ENCODE assay signal across 10 cellular contexts in the genomic region with DNA sequence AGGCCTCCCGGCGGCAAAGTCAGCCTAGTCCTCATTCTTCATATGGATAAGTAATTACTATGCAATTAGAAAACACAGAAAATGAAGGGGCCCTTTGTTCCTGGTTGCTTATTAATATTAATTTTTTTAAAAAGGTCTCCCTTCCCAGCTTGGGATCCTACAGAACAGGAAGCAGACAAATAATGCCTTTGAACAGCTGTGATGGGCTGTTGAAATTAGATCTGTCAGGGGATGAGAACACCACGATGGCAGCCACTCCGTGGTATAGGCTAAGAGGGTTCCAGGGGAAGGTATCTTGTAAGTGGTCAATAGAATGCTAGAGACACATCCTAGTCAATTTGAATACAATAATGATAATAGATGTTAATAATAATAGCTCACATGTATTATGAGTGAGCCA.
DNase-seq lines count a peak whose midpoint lies in the region; ATAC-seq and TF ChIP-seq lines count a peak whose summit lies in the region.
"Had no signal": no experiment of that assay in that cellular context is flagged by ENCODE, and none has a peak within 500 bp of the region (broad histone marks: within the 10 kb centered on the region; RNA-seq: fewer than 3 reads in every experiment).

No MANE protein-coding gene starts in this region.

- DNase-seq in LHCN-M2 (ENCODE audit: low read depth) (peak; percentile 70), NCI-H526 treated with DMSO at 0.1 percent for 48 hours (lab: John Stamatoyannopoulos, UW) (peak; percentile 99), esophagus muscularis mucosa (ENCODE audit: extremely low spot score) (no peak), stomach (no peak)
- no peak for DNase-seq in activated naive CD8-positive, alpha-beta T cell treated with anti-CD3 and anti-CD28 coated beads for 36 hours
- DNase-seq: activated naive CD4-positive, alpha-beta T cell had no signal

- no peak for TF ChIP-seq CTCF in esophagus muscularis mucosa (IDR thresholded peaks at IDR 0.05)
- TF ChIP-seq CTCF in stomach (IDR thresholded peaks at IDR 0.05) = no peak

- H3K4me1 ChIP-seq in esophagus muscularis mucosa (peaks cover 31 to 53% (median 50%) of the 10 kb centered on the region in 4 donors), stomach (peaks cover 7 to 37% (median 24%) of the 10 kb centered on the region in 4 donors)

- H3K9me3 Mint-ChIP-seq in activated naive CD8-positive, alpha-beta T cell treated with anti-CD3 and anti-CD28 coated beads for 36 hours = no peaks in the 10 kb centered on the region
- H3K9me3 Mint-ChIP-seq: T-helper 2 cell treated with Interferon-gamma antibody and Interleukin-4, amounts not matched to agents 5 μg/mL and 100 μg/mL, for 36 hours had no signal

- H3K4me3 ChIP-seq in esophagus muscularis mucosa (no peak overlapping the region), stomach (no peak overlapping the region)

- H3K4me1 Mint-ChIP-seq in activated naive CD8-positive, alpha-beta T cell treated with anti-CD3 and anti-CD28 coated beads for 36 hours = peaks cover 13% of the 10 kb centered on the region

- H3K36me3 ChIP-seq in esophagus muscularis mucosa = no peaks in the 10 kb centered on the region
- peaks cover 0 to 3% (median 0%) of the 10 kb centered on the region in 4 donors for H3K36me3 ChIP-seq in stomach

- H3K27ac Mint-ChIP-seq in activated naive CD8-positive, alpha-beta T cell treated with anti-CD3 and anti-CD28 coated beads for 36 hours = no peak overlapping the region
- H3K27ac Mint-ChIP-seq: T-helper 2 cell treated with Interferon-gamma antibody and Interleukin-4, amounts not matched to agents 5 μg/mL and 100 μg/mL, for 36 hours had no signal

- no peaks in the 10 kb centered on the region for H3K36me3 Mint-ChIP-seq in activated naive CD8-positive, alpha-beta T cell treated with anti-CD3 and anti-CD28 coated beads for 36 hours

- H3K27me3 Mint-ChIP-seq in activated naive CD8-positive, alpha-beta T cell treated with anti-CD3 and anti-CD28 coated beads for 36 hours = no peaks in the 10 kb centered on the region

- TF ChIP-seq POLR2A in esophagus muscularis mucosa (IDR thresholded peaks at IDR 0.05; ENCODE audit: low read depth) (no peak), stomach (IDR thresholded peaks at IDR 0.05) (no peak)

- no peak for TF ChIP-seq EP300 in esophagus muscularis mucosa (IDR thresholded peaks at IDR 0.05)
- TF ChIP-seq EP300 in stomach (IDR thresholded peaks at IDR 0.05) = no peak

- H3K4me3 Mint-ChIP-seq in activated naive CD8-positive, alpha-beta T cell treated with anti-CD3 and anti-CD28 coated beads for 36 hours = no peak overlapping the region
- H3K4me3 Mint-ChIP-seq: T-helper 2 cell treated with Interferon-gamma antibody and Interleukin-4, amounts not matched to agents 5 μg/mL and 100 μg/mL, for 36 hours had no signal

- no peak for ATAC-seq in GM19467 (IDR thresholded peaks at IDR 0.05; ENCODE audit: unreplicated experiment)
- no peak for ATAC-seq in HG02938 (IDR thresholded peaks at IDR 0.05; ENCODE audit: unreplicated experiment)

- H3K9me3 ChIP-seq in esophagus muscularis mucosa = no peaks in the 10 kb centered on the region
- no peaks in the 10 kb centered on the region for H3K9me3 ChIP-seq in stomach

- WGBS in esophagus muscularis mucosa = 83% methylated on average over 4 of the region's 4 CpGs
- 81 to 89% (median 86%) methylated on average over 4 of the region's 4 CpGs for WGBS in stomach, 5 donors

- intact Hi-C loops in esophagus muscularis mucosa (cut with DNase I) = loop anchor here (10.0 kb wide), 1 partner anchor 343 kb away; a partner anchor contains a TSS
- intact Hi-C loops in stomach (cut with DNase I; ENCODE audit: low total_unique reads) = no loop called here

- H3K27ac ChIP-seq in esophagus muscularis mucosa (replicated peaks in 1 of 4) = peak overlapping the region; percentile 86 to 92 (median 90)
- H3K27ac ChIP-seq in stomach = peak overlapping the region in 4 of 5 donors; percentile 79 to 88 (median 84)
- H3K27ac ChIP-seq: epithelial cell of prostate had no signal

- no peaks in the 10 kb centered on the region for H3K27me3 ChIP-seq in esophagus muscularis mucosa
- no peaks in the 10 kb centered on the region for H3K27me3 ChIP-seq in stomach

Comparison
In these comparisons a context has a peak if more than half of its experiments do, and no peak if none do; other contexts are left out.
1. DNase-seq: peak in LHCN-M2 (single experiment) and NCI-H526 treated with DMSO at 0.1 percent for 48 hours (single experiment); none in esophagus muscularis mucosa (single experiment), stomach (single experiment) and activated naive CD8-positive, alpha-beta T cell treated with anti-CD3 and anti-CD28 coated beads for 36 hours (single experiment).